9 cellular contexts compared by ENCODE assay signal in the genomic region with DNA sequence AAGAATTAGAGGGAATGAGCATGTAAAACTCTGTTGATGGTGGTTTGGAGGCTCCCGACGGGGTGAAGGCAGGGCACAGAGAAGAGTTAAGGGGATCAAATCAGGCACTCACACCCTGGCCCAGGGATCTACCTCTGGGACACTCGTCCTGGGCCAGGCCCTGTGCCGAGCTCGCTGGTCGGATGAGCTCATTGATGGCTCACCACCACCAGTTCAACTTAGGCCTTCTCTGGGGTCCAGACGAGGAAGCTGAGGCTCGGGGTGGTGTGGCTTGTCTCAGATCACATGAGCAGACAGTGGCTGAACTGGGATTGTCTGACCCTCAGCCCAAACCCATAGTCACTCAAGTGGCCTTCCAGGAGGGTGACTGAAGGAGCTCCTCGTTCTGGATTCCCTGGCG. TPM values are rescaled to one million over a fixed set of nuclear protein-coding genes. Genes with fewer than 3 reads are reported as not detected.
DNase-seq lines count a peak whose midpoint lies in the region; ATAC-seq and TF ChIP-seq lines count a peak whose summit lies in the region.
"Had no signal": no experiment of that assay in that cellular context is flagged by ENCODE, and none has a peak within 500 bp of the region (broad histone marks: within the 10 kb centered on the region; RNA-seq: fewer than 3 reads in every experiment).

No MANE protein-coding gene starts in this region.

- POLR2A ChIA-PET in HCT116 (lab: Charles Lee) (interaction anchor here (0.5 kb wide), 1 partner anchor 100 kb away, joined by 3 read pairs; no protein-coding TSS in a partner anchor), WTC11 (lab: Charles Lee) (interaction anchor here (2.6 to 3.3 kb wide), 2 partner anchors 30 to 33 kb away, joined by 19 to 30 read pairs; partner anchors contain the start of genes IER2 and STX10)

- peaks cover 21 to 43% of the 10 kb centered on the region in 2 experiments; a peak in 3 of 4 replicates for H3K4me1 ChIP-seq in HCT116 (ENCODE audit: control insufficient read depth in 1 of 2, insufficient read depth in 2 of 2, low read length in 2 of 2)
- H3K4me1 ChIP-seq in skeletal muscle satellite cell (ENCODE audit: control insufficient read depth, insufficient read depth, low read length), result peaks cover 52% of the 10 kb centered on the region

- H3K9ac ChIP-seq in HCT116 (ENCODE audit: low read length), result peak overlapping the region; percentile 99
- peak overlapping the region; percentile 93 for H3K9ac ChIP-seq in skeletal muscle satellite cell (ENCODE audit: low read depth, low read length)

- peaks cover 89% of the 10 kb centered on the region for H3K79me2 ChIP-seq in HCT116 (ENCODE audit: insufficient read depth, low read length)

- BruUV-seq in HCT116 (replicated peaks; lab: Mats Ljungman, UMichigan), result no TSS peak

- CTCF ChIA-PET in HCT116 (lab: Charles Lee) (interaction anchor here (1.0 to 2.0 kb wide), 2 partner anchors 36 to 154 kb away, joined by 3 to 5 read pairs; no protein-coding TSS in a partner anchor), WTC11 (lab: Charles Lee) (interaction anchor here (0.5 to 3.7 kb wide), 8 partner anchors 9 to 76 kb away, joined by 3 to 16 read pairs (median 8); partner anchors contain the start of genes IER2 and STX10)

- TF ChIP-seq CTCF in HCT116 (IDR thresholded peaks at IDR 0.05 in 2 of 3, conservative IDR thresholded peaks at IDR 0.05 in 1 of 3; ENCODE audit: borderline replicate concordance in 1 of 3, insufficient read depth in 1 of 3, low read depth in 2 of 3, low read length in 2 of 3), result no peak
- TF ChIP-seq CTCF in WTC11 (IDR thresholded peaks at IDR 0.05), result no peak
- no peak for TF ChIP-seq CTCF in fibroblast of the aortic adventitia (IDR thresholded peaks at IDR 0.05; ENCODE audit: insufficient read depth, low read length)

- H3K4me2 ChIP-seq in HCT116 (ENCODE audit: low read length) (peak overlapping the region; percentile 89), skeletal muscle satellite cell (ENCODE audit: low read length) (peak overlapping the region; percentile 95)

- no peak for TF ChIP-seq RAD21 in HCT116 (IDR thresholded peaks at IDR 0.05; ENCODE audit: low read depth)

- H3K27ac Mint-ChIP-seq in WTC11, result peak overlapping the region; percentile 92

- peaks cover 9 to 30% of the 10 kb centered on the region in 2 experiments; a peak in 3 of 4 replicates for H3K36me3 ChIP-seq in HCT116 (ENCODE audit: control insufficient read depth in 1 of 2, insufficient read depth in 2 of 2, low read length in 2 of 2)
- H3K36me3 ChIP-seq in skeletal muscle satellite cell (ENCODE audit: insufficient read depth, low read length), result peaks cover 18% of the 10 kb centered on the region

- no peaks in the 10 kb centered on the region for H3K9me3 ChIP-seq in HCT116 (ENCODE audit: control insufficient read depth in 1 of 2, insufficient read depth in 1 of 2, low read depth in 1 of 2, low read length in 2 of 2)
- H3K9me3 ChIP-seq in skeletal muscle satellite cell (replicated peaks; ENCODE audit: low read length), result no peaks in the 10 kb centered on the region

- in situ Hi-C loops in ACHN (cut with HindIII; ENCODE audit: low pct_ligation_motif_present, low pct_unique_long_range_greater_than_20kb, low sequenced_read_pairs), result no loop called here
- in situ Hi-C loops in KBM-7 (cut with MboI; ENCODE audit: low pct_unique_long_range_greater_than_20kb, low sequenced_read_pairs), result no loop called here

- H2AFZ ChIP-seq in HCT116 (ENCODE audit: low read depth, low read length, poor library complexity, severe bottlenecking), result no peak overlapping the region

- H3K9me3 Mint-ChIP-seq in WTC11, result no peaks in the 10 kb centered on the region

- intact Hi-C loops in HCT116 (cut with micrococcal nuclease), result loop anchor here (5.0 kb wide), 1 partner anchor 143 kb away; no protein-coding TSS in a partner anchor

- H3K27me3 ChIP-seq in HCT116 (ENCODE audit: insufficient read depth, low read length), result no peaks in the 10 kb centered on the region
- no peaks in the 10 kb centered on the region for H3K27me3 ChIP-seq in skeletal muscle satellite cell (ENCODE audit: control insufficient read depth, insufficient read depth, low read length)

- peaks cover 24% of the 10 kb centered on the region; the same call in 1 of the 2 replicates for H4K20me1 ChIP-seq in HCT116 (ENCODE audit: insufficient read depth)

- ATAC-seq in HCT116 (no peak), WTC11 (no peak), HG02798 (IDR thresholded peaks at IDR 0.05; ENCODE audit: poor library complexity, unreplicated experiment) (no peak)

- H3K27ac ChIP-seq in HCT116 (ENCODE audit: low read depth, low read length), result peak overlapping the region; percentile 100

- H3K4me3 ChIP-seq in HCT116 (replicated peaks in 1 of 2; ENCODE audit: low read depth in 1 of 2, low read length in 2 of 2) (peak overlapping the region; percentile 93 to 95), fibroblast of the aortic adventitia (ENCODE audit: low read depth, low read length) (peak overlapping the region; percentile 89), skeletal muscle satellite cell (ENCODE audit: low read length) (peak overlapping the region; percentile 91)

- H3K36me3 Mint-ChIP-seq in WTC11, result peaks cover 7% of the 10 kb centered on the region; the same call in 1 of the 2 replicates

- H3K4me3 Mint-ChIP-seq in WTC11, result peak overlapping the region; percentile 77

- RAD21 ChIA-PET in HCT116 (lab: Charles Lee; ENCODE audit: low non-redundant PET in 1 of 2, low total read pairs in 2 of 2, uncharacterized antibody in 2 of 2, unreplicated experiment in 2 of 2), result no interaction called here

- no peaks in the 10 kb centered on the region; the same call in 1 of the 2 replicates for H3K27me3 Mint-ChIP-seq in WTC11 (ENCODE audit: low read depth)

- no peak for TF ChIP-seq POLR2A in HCT116 (IDR thresholded peaks at IDR 0.05; ENCODE audit: borderline replicate concordance, extremely low read depth, insufficient read depth, insufficient read length)

- H3K4me1 Mint-ChIP-seq in WTC11, result peaks cover 60% of the 10 kb centered on the region

- DNase-seq in HCT116 (ENCODE audit: low read depth, low spot score), result no peak
- DNase-seq in WTC11 (ENCODE audit: low spot score), result no peak
- DNase-seq in fibroblast of the aortic adventitia (ENCODE audit: low read depth), result no peak
- no peak for DNase-seq in ACHN
- DNase-seq in KBM-7, result no peak
- DNase-seq in GDM1 (lab: John Stamatoyannopoulos, UW), result no peak
- DNase-seq: stimulated activated CD4-positive, alpha-beta T cell treated with anti-CD3 and anti-CD28 coated beads, Interleukin-4, amount 100 ng/mL, for 1 hour had no signal

- no peaks in the 10 kb centered on the region for H3K9me2 ChIP-seq in HCT116 (ENCODE audit: insufficient read depth)

TF ChIP-seq in HCT116, 20 proteins besides CTCF, POLR2A, EP300 and RAD21:
- TF ChIP-seq CBX3 (IDR thresholded peaks at IDR 0.05; ENCODE audit: low read depth) (no peak), FOSL1 (IDR thresholded peaks at IDR 0.05; ENCODE audit: low read depth) (no peak), SIN3A (IDR thresholded peaks at IDR 0.05; ENCODE audit: low read depth) (no peak), ELF1 (IDR thresholded peaks at IDR 0.05; ENCODE audit: borderline replicate concordance, low read depth) (no peak), SP1 (IDR thresholded peaks at IDR 0.05; ENCODE audit: low read depth) (no peak), ZNF274 (IDR thresholded peaks at IDR 0.05; ENCODE audit: low read depth, low read length) (no peak)
- TF ChIP-seq, protein P1, sequence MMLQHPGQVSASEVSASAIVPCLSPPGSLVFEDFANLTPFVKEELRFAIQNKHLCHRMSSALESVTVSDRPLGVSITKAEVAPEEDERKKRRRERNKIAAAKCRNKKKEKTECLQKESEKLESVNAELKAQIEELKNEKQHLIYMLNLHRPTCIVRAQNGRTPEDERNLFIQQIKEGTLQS (IDR thresholded peaks at IDR 0.05), result no peak

RNA-seq across cellular contexts. Expression of gene NACC1, which starts 1.6 kb away (rescaled TPM):
- total RNA-seq in HCT116 (2021; ENCODE audit: unreplicated experiment) (181 TPM), WTC11 (2021) (212 to 237 TPM (median 213 TPM) in 3 replicates), fibroblast of the aortic adventitia (ENCODE audit: low replicate concordance) (11.5 and 51.2 TPM in 2 replicates)
- 101 and 119 TPM in 2 replicates for polyA plus RNA-seq in HCT116 (2012)
- total RNA-seq in skeletal muscle satellite cell (2012; rRNA removed), result 84.7 and 112 TPM in 2 replicates

RNA-seq across cellular contexts. Expression of gene TRMT1, which starts 3.1 kb away (rescaled TPM):
- total RNA-seq in HCT116 (2021; ENCODE audit: unreplicated experiment), result 84.4 TPM
- polyA plus RNA-seq in HCT116 (2012), result 69.3 and 80.8 TPM in 2 replicates
- 84.0 to 106 TPM (median 86.0 TPM) in 3 replicates for total RNA-seq in WTC11 (2021)
- 19.2 and 23.9 TPM in 2 replicates for total RNA-seq in fibroblast of the aortic adventitia (ENCODE audit: low replicate concordance)
- total RNA-seq in skeletal muscle satellite cell (2012; rRNA removed), result 40.4 and 49.2 TPM in 2 replicates

RNA-seq across cellular contexts. Expression of gene LYL1, which starts 17.0 kb away (rescaled TPM):
- 2.6 TPM for total RNA-seq in HCT116 (2021; ENCODE audit: unreplicated experiment)
- polyA plus RNA-seq in HCT116 (2012), result 1.3 and 1.8 TPM in 2 replicates
- total RNA-seq in WTC11 (2021), result 0.60 to 1.2 TPM (median 0.66 TPM) in 3 replicates
- total RNA-seq in fibroblast of the aortic adventitia (ENCODE audit: low replicate concordance), result 0.63 and 1.4 TPM in 2 replicates
- total RNA-seq in skeletal muscle satellite cell (2012; rRNA removed), result 1.0 and 1.1 TPM in 2 replicates

RNA-seq across cellular contexts. Expression of gene STX10, which starts 30.5 kb away (rescaled TPM):
- total RNA-seq in HCT116 (2021; ENCODE audit: unreplicated experiment) (149 TPM), WTC11 (2021) (53.7 to 56.9 TPM (median 54.6 TPM) in 3 replicates), fibroblast of the aortic adventitia (ENCODE audit: low replicate concordance) (62.7 and 122 TPM in 2 replicates)
- 202 and 225 TPM in 2 replicates for polyA plus RNA-seq in HCT116 (2012)
- 67.5 and 72.2 TPM in 2 replicates for total RNA-seq in skeletal muscle satellite cell (2012; rRNA removed)

RNA-seq across cellular contexts. Expression of gene IER2, which starts 30.6 kb away (rescaled TPM):
- 247 TPM for total RNA-seq in HCT116 (2021; ENCODE audit: unreplicated experiment)
- 284 and 315 TPM in 2 replicates for polyA plus RNA-seq in HCT116 (2012)
- 138 to 154 TPM (median 150 TPM) in 3 replicates for total RNA-seq in WTC11 (2021)
- 20.3 and 43.5 TPM in 2 replicates for total RNA-seq in fibroblast of the aortic adventitia (ENCODE audit: low replicate concordance)
- 17.2 and 21.0 TPM in 2 replicates for total RNA-seq in skeletal muscle satellite cell (2012; rRNA removed)
